ENCODE assay signal across 25 cellular contexts in the genomic region with DNA sequence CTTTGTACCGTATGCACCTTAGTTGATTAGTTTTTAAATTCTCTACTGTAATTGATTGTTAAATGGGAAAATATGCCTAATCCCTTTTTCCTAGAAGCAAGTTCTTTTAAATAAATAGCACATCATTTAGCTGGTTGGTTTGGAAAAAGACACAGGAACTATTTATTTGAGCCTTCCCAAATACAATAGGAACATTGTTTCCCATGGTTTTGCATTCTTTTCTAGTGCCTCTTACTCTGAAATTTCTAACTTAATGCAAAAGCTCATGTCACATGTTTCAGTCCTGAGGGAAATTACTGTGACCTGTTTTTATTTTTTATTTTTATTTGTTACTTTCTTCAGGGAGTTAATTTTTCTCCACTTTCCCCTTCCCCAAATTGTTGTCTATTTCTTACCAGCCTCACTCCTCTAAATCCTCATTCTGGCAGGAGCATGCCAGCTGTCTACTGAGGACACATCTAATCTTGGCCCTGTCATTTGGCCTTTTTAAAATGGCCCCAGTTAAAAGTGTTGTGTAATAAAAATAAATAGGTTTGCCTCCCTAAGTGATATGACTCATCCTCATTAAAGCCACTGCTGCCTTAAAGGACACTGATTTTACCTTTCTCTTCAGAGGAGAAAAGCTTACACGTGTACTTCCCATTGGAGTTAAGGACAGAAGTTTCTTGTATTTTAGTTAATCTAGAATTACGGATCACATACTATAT.
A peak's percentile ranks its signal among the peaks of the same experiment; 100 is the strongest.
DNase-seq lines count a peak whose midpoint lies in the region; ATAC-seq, FAIRE-seq and TF ChIP-seq lines count a peak whose summit lies in the region.
"Had no signal": no experiment of that assay in that cellular context is flagged by ENCODE, and none has a peak within 500 bp of the region (broad histone marks: within the 10 kb centered on the region; RNA-seq: fewer than 3 reads in every experiment).

No MANE protein-coding gene starts in this region.

- no peak for TF ChIP-seq CTCF in gastrocnemius medialis (IDR thresholded peaks at IDR 0.05 in 4 of 5, conservative IDR thresholded peaks at IDR 0.05 in 1 of 5)

- ATAC-seq in left cardiac atrium: peak; percentile 34 to 70
- ATAC-seq in gastrocnemius medialis: peak; percentile 96 to 99
- ATAC-seq: gastroesophageal sphincter; HCT116; lower lobe of right lung; naive thymus-derived CD8-positive, alpha-beta T cell; SK-N-SH treated with all-trans-retinoic acid at 6 μM for 48 hours; stimulated activated naive B cell treated with anti-CD40 and anti-IgM and Interleukin-4, amounts not matched to agents 10 μg/mL and 1 μg/mL and 100 μg/mL, for 72 hours had no signal

- H3K27me3 ChIP-seq in gastrocnemius medialis: no peaks in the 10 kb centered on the region
- H3K27me3 ChIP-seq: gastroesophageal sphincter, transverse colon had no signal

- in situ Hi-C loops in gastrocnemius medialis (cut with MboI; ENCODE audit: low sequenced_read_pairs in 4 of 4): no loop called here

- no peak for TF ChIP-seq POLR2A in gastrocnemius medialis (IDR thresholded peaks at IDR 0.05)
- TF ChIP-seq POLR2A in GM12891 (IDR thresholded peaks at IDR 0.05; ENCODE audit: low read depth, low read length): no peak

- H3K36me3 ChIP-seq in gastrocnemius medialis: no peaks in the 10 kb centered on the region
- H3K36me3 ChIP-seq: gastroesophageal sphincter, lower lobe of right lung, transverse colon had no signal

- peak overlapping the region in 2 of 4 donors; percentile 9 to 13 for H3K4me3 ChIP-seq in gastrocnemius medialis
- H3K4me3 ChIP-seq: coronary artery, gastroesophageal sphincter, lower lobe of right lung, transverse colon had no signal

- peak overlapping the region; percentile 65 to 78 (median 74) for H3K27ac ChIP-seq in gastrocnemius medialis
- H3K27ac ChIP-seq: coronary artery, lower lobe of right lung, transverse colon had no signal

- DNase-seq in NCI-H748 (lab: John Stamatoyannopoulos, UW; ENCODE audit: unreplicated experiment) (peak; percentile 51), NCI-H748 treated with DMSO at 0.1 percent for 48 hours (lab: John Stamatoyannopoulos, UW) (no peak), NCI-H526 treated with DMSO at 0.1 percent for 48 hours (lab: John Stamatoyannopoulos, UW) (peak; percentile 89), left cardiac atrium (no peak), gastrocnemius medialis (peak; percentile 3 to 46), GM12891 (ENCODE audit: insufficient read length, low spot score) (no peak), posterior cingulate gyrus (no peak), NCI-H2107 treated with DMSO at 0.1 percent for 48 hours (lab: John Stamatoyannopoulos, UW; ENCODE audit: unreplicated experiment) (no peak)
- DNase-seq: activated CD4-positive, alpha-beta T cell treated with anti-CD3 and anti-CD28 coated beads for 48 hours; activated effector memory CD4-positive, alpha-beta T cell treated with anti-CD3 and anti-CD28 coated beads, Interleukin-2, amount 50 U/mL, for 16 hours; aorta; C1 segment of cervical spinal cord; DMS 273 treated with DMSO at 0.1 percent for 48 hours; Karpas-422; lower lobe of right lung; naive thymus-derived CD8-positive, alpha-beta T cell; NCI-H1436 treated with DMSO at 0.1 percent for 48 hours; NCI-H345; stimulated activated naive B cell treated with anti-CD40 and anti-IgM and Interleukin-4, amounts not matched to agents 10 μg/mL and 1 μg/mL and 100 μg/mL, for 72 hours; transverse colon had no signal

- peaks cover 27 to 29% of the 10 kb centered on the region in 2 donors for H3K4me1 ChIP-seq in gastrocnemius medialis
- H3K4me1 ChIP-seq: lower lobe of right lung, transverse colon had no signal

- no peak for FAIRE-seq in GM12891 (lab: Jason Lieb, UNC)
- FAIRE-seq: GM19239 had no signal

- intact Hi-C loops in left cardiac atrium (cut with DNase I) (no loop called here), gastrocnemius medialis (cut with DNase I; ENCODE audit: low total_unique reads) (loop anchor here (2.0 kb wide), 1 partner anchor 49 kb away; no protein-coding TSS in a partner anchor), posterior cingulate gyrus (cut with DNase I) (no loop called here)

- no peaks in the 10 kb centered on the region for H3K9me3 ChIP-seq in gastrocnemius medialis
- H3K9me3 ChIP-seq: gastroesophageal sphincter, lower lobe of right lung, transverse colon had no signal

TF ChIP-seq in GM12891, 5 proteins besides CTCF, POLR2A, EP300 and RAD21:
- no peak for TF ChIP-seq POLR2AphosphoS5 (IDR thresholded peaks at IDR 0.05; ENCODE audit: low read depth, low read length)

Comparison
In these comparisons a context has a peak if more than half of its experiments do, and no peak if none do; other contexts are left out.
1. DNase-seq: peak in NCI-H748 (single experiment), NCI-H526 treated with DMSO at 0.1 percent for 48 hours (single experiment) and gastrocnemius medialis (2 of 2); none in NCI-H748 treated with DMSO at 0.1 percent for 48 hours (single experiment), left cardiac atrium (single experiment), GM12891 (single experiment), posterior cingulate gyrus (0 of 10) and NCI-H2107 treated with DMSO at 0.1 percent for 48 hours (single experiment).